10 cellular contexts compared by ENCODE assay signal in the genomic region with DNA sequence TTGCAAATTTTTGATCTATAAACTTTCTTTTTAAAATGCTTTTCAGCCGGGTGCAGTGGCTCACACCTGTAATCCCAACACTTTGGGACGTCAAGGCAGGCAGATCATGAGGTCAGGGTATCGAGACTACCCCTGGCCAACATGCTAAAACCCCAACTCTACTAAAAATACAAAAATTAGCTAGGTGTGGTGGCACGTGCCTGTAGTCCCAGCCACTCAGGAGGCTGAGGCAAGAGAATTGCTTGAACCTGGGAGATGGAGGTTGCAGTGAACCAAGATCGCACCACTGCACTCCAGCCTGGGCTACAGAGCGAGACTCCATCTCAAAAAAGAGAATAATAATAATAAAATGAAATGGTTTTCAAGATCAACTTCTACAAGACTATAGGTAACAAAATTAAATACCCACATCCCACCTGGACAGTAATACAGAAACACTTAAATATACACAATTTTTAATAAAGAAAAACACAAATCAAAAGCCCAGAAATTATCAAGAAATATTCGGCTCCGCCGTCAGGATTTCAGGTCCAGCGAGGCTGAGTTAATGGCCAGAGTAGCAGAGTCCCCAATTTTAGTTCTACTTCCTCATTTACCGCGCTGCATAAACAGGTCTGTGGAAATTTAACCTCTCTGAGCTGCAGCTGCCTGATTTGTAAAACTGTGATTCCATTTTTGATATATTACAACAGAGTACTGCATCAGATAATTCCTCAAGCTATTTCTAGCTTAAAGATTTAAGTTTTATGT. TPM values are rescaled to one million over a fixed set of nuclear protein-coding genes. Genes with fewer than 3 reads are reported as not detected.
A peak's percentile ranks its signal among the peaks of the same experiment; 100 is the strongest.
DNase-seq lines count a peak whose midpoint lies in the region; ATAC-seq and TF ChIP-seq lines count a peak whose summit lies in the region.
"Had no signal": no experiment of that assay in that cellular context is flagged by ENCODE, and none has a peak within 500 bp of the region (broad histone marks: within the 10 kb centered on the region; RNA-seq: fewer than 3 reads in every experiment).

No MANE protein-coding gene starts in this region.

- POLR2A ChIA-PET in GM10248 (lab: Yijun Ruan, JAX), result interaction anchor here (0.6 to 1.0 kb wide), 2 partner anchors 8 to 1268 kb away, joined by 3 to 11 read pairs; no protein-coding TSS in a partner anchor
- POLR2A ChIA-PET in OCI-LY7 (lab: Charles Lee), result interaction anchor here (0.5 to 3.4 kb wide), 7 partner anchors 8 to 83 kb away, joined by 3 to 27 read pairs (median 3); a partner anchor contains a TSS

- H3K27ac ChIP-seq in OCI-LY7 (ENCODE audit: low read depth, low read length, poor library complexity, severe bottlenecking) (peak overlapping the region; percentile 81), liver (ENCODE audit: low read depth in 1 of 2, low read length in 2 of 2) (peak overlapping the region in 1 of 2 donors; percentile 57)

- no peak for TF ChIP-seq RAD21 in liver (IDR thresholded peaks at IDR 0.05)

- H3K4me3 ChIP-seq in OCI-LY7 (ENCODE audit: low read depth, low read length, poor library complexity, severe bottlenecking) (peak overlapping the region; percentile 92), liver (ENCODE audit: low read depth in 1 of 3, low read length in 3 of 3) (peak overlapping the region; percentile 18 to 75 (median 22))

- peak overlapping the region in 1 of 2 donors; percentile 76 for H3K9ac ChIP-seq in liver (ENCODE audit: low read depth in 1 of 2, low read length in 2 of 2)

- CTCF ChIA-PET in GM10248 (lab: Yijun Ruan, JAX), result interaction anchor here (1.3 to 2.1 kb wide), 2 partner anchors 17 to 74 kb away, joined by 3 to 6 read pairs; no protein-coding TSS in a partner anchor
- CTCF ChIA-PET in OCI-LY7 (lab: Charles Lee; ENCODE audit: unreplicated experiment), result interaction anchor here (1.9 kb wide), 1 partner anchor 10 kb away, joined by 4 read pairs; no protein-coding TSS in a partner anchor

- peak overlapping the region; percentile 94 for H3K4me2 ChIP-seq in OCI-LY7 (ENCODE audit: low read length)

- H3K9me3 ChIP-seq in OCI-LY7 (ENCODE audit: low read length), result no peaks in the 10 kb centered on the region
- no peaks in the 10 kb centered on the region for H3K9me3 ChIP-seq in liver (ENCODE audit: control insufficient read depth in 4 of 4, low read length in 3 of 4)

- peak overlapping the region; percentile 36; the same call in 1 of the 2 replicates for H2AFZ ChIP-seq in OCI-LY7 (ENCODE audit: low read length)

- H3K79me2 ChIP-seq in OCI-LY7 (ENCODE audit: insufficient read depth, low read depth, low read length), result peaks cover 78% of the 10 kb centered on the region

- H3K36me3 ChIP-seq in OCI-LY7 (ENCODE audit: insufficient read depth, low read length), result peaks cover 45% of the 10 kb centered on the region
- H3K36me3 ChIP-seq in liver (ENCODE audit: control insufficient read depth in 4 of 4, insufficient read depth in 3 of 4, low read depth in 1 of 4, low read length in 3 of 4), result peaks cover 0 to 16% (median 10%) of the 10 kb centered on the region in 4 donors

- BruUV-seq in OCI-LY7 (replicated peaks; lab: Mats Ljungman, UMichigan), result no TSS peak

- peak; percentile 29 for ATAC-seq in GM21717 (IDR thresholded peaks at IDR 0.05; ENCODE audit: unreplicated experiment)
- no peak for ATAC-seq in HG02938 (IDR thresholded peaks at IDR 0.05; ENCODE audit: unreplicated experiment)

- 45% methylated on average over 12 of the region's 12 CpGs for WGBS in liver

- TF ChIP-seq CTCF in GM10248 (IDR thresholded peaks at IDR 0.05; ENCODE audit: control extremely low read depth, extremely low read depth, low read depth, missing control alignments) (no peak), OCI-LY7 (conservative IDR thresholded peaks at IDR 0.05; ENCODE audit: low read length) (no peak), liver (IDR thresholded peaks at IDR 0.05; ENCODE audit: low read depth, low read length, missing input control) (no peak)

- peak; percentile 46 for DNase-seq in GM10248 (ENCODE audit: extremely low spot score)
- peak; percentile 82 for DNase-seq in OCI-LY7 (ENCODE audit: low spot score)
- no peak for DNase-seq in occipital lobe (lab: John Stamatoyannopoulos, UW)
- DNase-seq in NCI-H1436 treated with DMSO at 0.1 percent for 48 hours (lab: John Stamatoyannopoulos, UW), result no peak
- no peak for DNase-seq in dermis blood vessel endothelial cell
- DNase-seq: OCI-M1, trophoblast cell had no signal

- H3K27me3 ChIP-seq in liver (ENCODE audit: control insufficient read depth in 4 of 4, insufficient read depth in 4 of 4, low read length in 3 of 4), result no peaks in the 10 kb centered on the region

- H4K20me1 ChIP-seq in OCI-LY7 (ENCODE audit: insufficient read depth, low read length), result peaks cover 16% of the 10 kb centered on the region; the same call in 1 of the 2 replicates

- H3K4me1 ChIP-seq in OCI-LY7 (ENCODE audit: insufficient read depth, low read length, poor library complexity, severe bottlenecking) (peaks cover 45% of the 10 kb centered on the region), liver (ENCODE audit: control insufficient read depth in 4 of 4, insufficient read depth in 4 of 4, low read length in 3 of 4) (peaks cover 7 to 58% (median 23%) of the 10 kb centered on the region in 4 donors)

- intact Hi-C loops in OCI-LY7 (cut with micrococcal nuclease; ENCODE audit: unreplicated experiment), result loop anchor here (1.0 to 5.0 kb wide), 3 partner anchors 12 to 608 kb away; a partner anchor contains a TSS

- no peaks in the 10 kb centered on the region for H3K9me2 ChIP-seq in OCI-LY7 (ENCODE audit: insufficient read depth, low read length)

TF ChIP-seq in liver, 16 proteins besides CTCF, POLR2A, EP300 and RAD21:
- TF ChIP-seq HNF4A (conservative IDR thresholded peaks at IDR 0.05) (no peak), GABPA (IDR thresholded peaks at IDR 0.05 in 1 of 2, conservative IDR thresholded peaks at IDR 0.05 in 1 of 2) (no peak), HNF4G (IDR thresholded peaks at IDR 0.05) (no peak), RXRA (IDR thresholded peaks at IDR 0.05) (no peak), SP1 (IDR thresholded peaks at IDR 0.05) (no peak)
- TF ChIP-seq, protein P1, sequence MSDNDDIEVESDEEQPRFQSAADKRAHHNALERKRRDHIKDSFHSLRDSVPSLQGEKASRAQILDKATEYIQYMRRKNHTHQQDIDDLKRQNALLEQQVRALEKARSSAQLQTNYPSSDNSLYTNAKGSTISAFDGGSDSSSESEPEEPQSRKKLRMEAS (IDR thresholded peaks at IDR 0.05), result no peak

RNA-seq across cellular contexts. Expression of a gene that starts 4.0 kb away (rescaled TPM):
- 29.2 and 44.4 TPM in 2 replicates for total RNA-seq in OCI-LY7 (2014; rRNA removed; shearing (Covaris generic))
- 43.4 and 45.9 TPM in 2 replicates for total RNA-seq in OCI-LY7 (2022)
- 10 to 100 TPM; 14.4 to 34.6 TPM for total RNA-seq in liver
- 10 to 100 TPM; 10.7 to 17.4 TPM for polyA plus RNA-seq in liver
- 34.0 TPM for total RNA-seq in occipital lobe
- total RNA-seq in dermis blood vessel endothelial cell, result 27.2 and 28.4 TPM in 2 replicates

Comparison
In these comparisons a context has a peak if more than half of its experiments do, and no peak if none do; other contexts are left out.
1. DNase-seq: peak in GM10248 (single experiment) and OCI-LY7 (single experiment); none in occipital lobe (single experiment), NCI-H1436 treated with DMSO at 0.1 percent for 48 hours (single experiment) and dermis blood vessel endothelial cell (single experiment).